ENCODE assay signal across 23 cellular contexts in the genomic region with DNA sequence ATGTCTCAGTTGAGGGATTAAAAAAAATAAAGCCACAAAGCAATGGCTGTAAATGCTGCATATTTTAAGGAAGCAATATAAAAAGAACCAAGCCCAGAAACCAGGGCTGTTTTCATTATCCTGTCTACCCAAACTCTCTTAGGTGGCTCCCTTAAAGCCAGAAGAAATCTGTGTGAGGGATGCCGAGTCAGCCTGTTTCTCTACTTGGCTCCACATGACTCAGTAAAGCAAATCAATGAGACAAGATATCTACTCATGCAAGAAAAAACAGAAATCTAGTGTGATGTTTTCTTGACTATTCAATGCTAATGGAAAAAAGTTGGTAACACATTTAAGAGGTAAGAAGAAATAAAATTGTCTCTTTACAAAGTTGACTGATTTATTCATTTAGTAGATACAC.
A peak's percentile ranks its signal among the peaks of the same experiment; 100 is the strongest.
DNase-seq lines count a peak whose midpoint lies in the region; ATAC-seq, FAIRE-seq and TF ChIP-seq lines count a peak whose summit lies in the region.
"Had no signal": no experiment of that assay in that cellular context is flagged by ENCODE, and none has a peak within 500 bp of the region (broad histone marks: within the 10 kb centered on the region; RNA-seq: fewer than 3 reads in every experiment).

No MANE protein-coding gene starts in this region.

- H3K4me3 Mint-ChIP-seq in naive thymus-derived CD4-positive, alpha-beta T cell: no peak overlapping the region
- H3K4me3 Mint-ChIP-seq: activated CD4-positive, alpha-beta T cell treated with anti-CD3 and anti-CD28 coated beads, Interleukin-2, amount 10 ng/mL, durations not matched to agents 24 days and 14 days; activated naive CD8-positive, alpha-beta T cell treated with anti-CD3 and anti-CD28 coated beads, Interleukin-2, amount 10 ng/mL, durations not matched to agents 7 days and 5 days; dendritic cell treated with granulocyte-macrophage colony-stimulating factor and Interleukin-4, amounts not matched to agents 40 ng/mL and 50 ng/mL, for 4 days; memory B cell had no signal

- H3K36me3 Mint-ChIP-seq in naive thymus-derived CD4-positive, alpha-beta T cell: peaks cover 0 to 26% (median 4%) of the 10 kb centered on the region in 5 donors

- TF ChIP-seq EP300 in A549 (IDR thresholded peaks at IDR 0.05): no peak

- CTCF ChIA-PET in A549 (lab: Yijun Ruan, JAX) (no interaction called here), HCT116 (lab: Charles Lee) (no interaction called here)
- CTCF ChIA-PET in naive thymus-derived CD4-positive, alpha-beta T cell (lab: Charles Lee): no interaction called here

- TF ChIP-seq RAD21 in A549 (conservative IDR thresholded peaks at IDR 0.05 in 1 of 2, IDR thresholded peaks at IDR 0.05 in 1 of 2) (no peak), HCT116 (IDR thresholded peaks at IDR 0.05; ENCODE audit: low read depth) (no peak)

- no peak for DNase-seq in A549 (ENCODE audit: low read depth in 1 of 2, low spot score in 1 of 2)
- no peak for DNase-seq in HCT116 (ENCODE audit: low read depth, low spot score)
- peak; percentile 5 for DNase-seq in astrocyte of the cerebellum (ENCODE audit: low read depth)
- DNase-seq in NCI-H128 (lab: John Stamatoyannopoulos, UW; ENCODE audit: unreplicated experiment): no peak
- no peak for DNase-seq in naive thymus-derived CD4-positive, alpha-beta T cell
- DNase-seq in NCI-H748 (lab: John Stamatoyannopoulos, UW; ENCODE audit: unreplicated experiment): no peak
- no peak for DNase-seq in DMS114 treated with DMSO at 0.1 percent for 48 hours (lab: John Stamatoyannopoulos, UW; ENCODE audit: unreplicated experiment)
- DNase-seq: activated CD4-positive, alpha-beta T cell treated with anti-CD3 and anti-CD28 coated beads, Interleukin-2, amount 10 ng/mL, durations not matched to agents 24 days and 14 days; activated naive CD8-positive, alpha-beta T cell treated with anti-CD3 and anti-CD28 coated beads, Interleukin-2, amount 10 ng/mL, durations not matched to agents 7 days and 5 days; GDM1; hippocampal formation; islet precursor cell; NCI-H1436 treated with DMSO at 0.1 percent for 48 hours; NCI-H2171; NCI-H524 treated with DMSO at 0.1 percent for 48 hours; right cardiac atrium; uterus had no signal

- peaks cover 0 to 22% (median 11%) of the 10 kb centered on the region in 7 donors for H3K4me1 Mint-ChIP-seq in naive thymus-derived CD4-positive, alpha-beta T cell

- H3K4me2 ChIP-seq in A549 (no peak overlapping the region), HCT116 (ENCODE audit: low read length) (peak overlapping the region; percentile 12; the same call in 1 of the 2 replicates)

- H3K4me1 ChIP-seq in A549 (no peaks in the 10 kb centered on the region), HCT116 (ENCODE audit: control insufficient read depth in 1 of 2, insufficient read depth in 2 of 2, low read length in 2 of 2) (peaks cover 0 to 12% of the 10 kb centered on the region in 2 experiments; a peak in 2 of 4 replicates)
- no peaks in the 10 kb centered on the region for H3K4me1 ChIP-seq in naive thymus-derived CD4-positive, alpha-beta T cell (ENCODE audit: control insufficient read depth in 2 of 2, insufficient read depth in 2 of 2, low read length in 2 of 2)
- H3K4me1 ChIP-seq: uterus had no signal

- ATAC-seq in A549 (no peak), HCT116 (no peak)
- no peak for ATAC-seq in naive thymus-derived CD4-positive, alpha-beta T cell
- ATAC-seq: right cardiac atrium had no signal

- H3K4me3 ChIP-seq in A549 (no peak overlapping the region), HCT116 (replicated peaks in 1 of 2; ENCODE audit: low read depth in 1 of 2, low read length in 2 of 2) (no peak overlapping the region), astrocyte of the cerebellum (ENCODE audit: low read depth, low read length) (no peak overlapping the region)
- no peak overlapping the region for H3K4me3 ChIP-seq in naive thymus-derived CD4-positive, alpha-beta T cell (ENCODE audit: low read length)
- H3K4me3 ChIP-seq: HAP-1, uterus had no signal

- TF ChIP-seq CTCF in A549 (IDR thresholded peaks at IDR 0.05) (no peak), HCT116 (IDR thresholded peaks at IDR 0.05 in 2 of 3, conservative IDR thresholded peaks at IDR 0.05 in 1 of 3; ENCODE audit: borderline replicate concordance in 1 of 3, insufficient read depth in 1 of 3, low read depth in 2 of 3, low read length in 2 of 3) (no peak), astrocyte of the cerebellum (IDR thresholded peaks at IDR 0.05; ENCODE audit: low read depth, low read length, missing control alignments) (no peak)

- H3K9me3 Mint-ChIP-seq in naive thymus-derived CD4-positive, alpha-beta T cell: no peaks in the 10 kb centered on the region
- H3K9me3 Mint-ChIP-seq: activated CD4-positive, alpha-beta T cell treated with anti-CD3 and anti-CD28 coated beads, Interleukin-2, amount 10 ng/mL, durations not matched to agents 24 days and 14 days; activated naive CD8-positive, alpha-beta T cell treated with anti-CD3 and anti-CD28 coated beads, Interleukin-2, amount 10 ng/mL, durations not matched to agents 7 days and 5 days; activated T-helper 2 cell treated with anti-CD3 and anti-CD28 coated beads, Interferon-gamma antibody, Interleukin-2, Interleukin-4, amounts not matched to agents 10 μg/mL and 5 μg/mL and 100 μg/mL, durations not matched to agents 14 hours and 24 hours and 36 hours; dendritic cell treated with granulocyte-macrophage colony-stimulating factor and Interleukin-4, amounts not matched to agents 40 ng/mL and 50 ng/mL, for 4 days; memory B cell had no signal

- no peaks in the 10 kb centered on the region for H3K27me3 ChIP-seq in HCT116 (ENCODE audit: insufficient read depth, low read length)
- no peaks in the 10 kb centered on the region for H3K27me3 ChIP-seq in naive thymus-derived CD4-positive, alpha-beta T cell (ENCODE audit: control insufficient read depth in 2 of 2, insufficient read depth in 2 of 2, low read length in 2 of 2)
- H3K27me3 ChIP-seq: uterus had no signal

- no peaks in the 10 kb centered on the region for H4K20me1 ChIP-seq in HCT116 (ENCODE audit: insufficient read depth)

- in situ Hi-C loops in astrocyte of the cerebellum (cut with HindIII; ENCODE audit: low sequenced_read_pairs): no loop called here

- H3K9me2 ChIP-seq in HCT116 (ENCODE audit: insufficient read depth): no peaks in the 10 kb centered on the region

- TF ChIP-seq POLR2A in A549 (IDR thresholded peaks at IDR 0.05; ENCODE audit: low read length) (no peak), HCT116 (IDR thresholded peaks at IDR 0.05; ENCODE audit: borderline replicate concordance, extremely low read depth, insufficient read depth, insufficient read length) (no peak)

- no peaks in the 10 kb centered on the region for H3K27me3 Mint-ChIP-seq in naive thymus-derived CD4-positive, alpha-beta T cell
- H3K27me3 Mint-ChIP-seq: activated CD4-positive, alpha-beta T cell treated with anti-CD3 and anti-CD28 coated beads, Interleukin-2, amount 10 ng/mL, durations not matched to agents 24 days and 14 days; activated naive CD8-positive, alpha-beta T cell treated with anti-CD3 and anti-CD28 coated beads, Interleukin-2, amount 10 ng/mL, durations not matched to agents 7 days and 5 days; dendritic cell treated with granulocyte-macrophage colony-stimulating factor and Interleukin-4, amounts not matched to agents 40 ng/mL and 50 ng/mL, for 4 days; memory B cell had no signal

- H3K9me3 ChIP-seq in A549 (no peaks in the 10 kb centered on the region), HCT116 (ENCODE audit: control insufficient read depth in 1 of 2, insufficient read depth in 1 of 2, low read depth in 1 of 2, low read length in 2 of 2) (no peaks in the 10 kb centered on the region)
- no peaks in the 10 kb centered on the region for H3K9me3 ChIP-seq in naive thymus-derived CD4-positive, alpha-beta T cell (ENCODE audit: control insufficient read depth in 2 of 3, low read length in 3 of 3)
- H3K9me3 ChIP-seq: HAP-1, uterus had no signal

- no peak overlapping the region for H3K27ac Mint-ChIP-seq in naive thymus-derived CD4-positive, alpha-beta T cell
- H3K27ac Mint-ChIP-seq: activated CD4-positive, alpha-beta T cell treated with anti-CD3 and anti-CD28 coated beads, Interleukin-2, amount 10 ng/mL, durations not matched to agents 24 days and 14 days; activated naive CD8-positive, alpha-beta T cell treated with anti-CD3 and anti-CD28 coated beads, Interleukin-2, amount 10 ng/mL, durations not matched to agents 7 days and 5 days; activated T-helper 2 cell treated with anti-CD3 and anti-CD28 coated beads, Interferon-gamma antibody, Interleukin-2, Interleukin-4, amounts not matched to agents 10 μg/mL and 5 μg/mL and 100 μg/mL, durations not matched to agents 14 hours and 24 hours and 36 hours; dendritic cell treated with granulocyte-macrophage colony-stimulating factor and Interleukin-4, amounts not matched to agents 40 ng/mL and 50 ng/mL, for 4 days; memory B cell had no signal

- intact Hi-C loops in HCT116 (cut with micrococcal nuclease): no loop called here
- intact Hi-C loops in naive thymus-derived CD4-positive, alpha-beta T cell (cut with micrococcal nuclease): no loop called here

- RAD21 ChIA-PET in HCT116 (lab: Charles Lee; ENCODE audit: low non-redundant PET in 1 of 2, low total read pairs in 2 of 2, uncharacterized antibody in 2 of 2, unreplicated experiment in 2 of 2): no interaction called here

- no peaks in the 10 kb centered on the region for H3K36me3 ChIP-seq in HCT116 (ENCODE audit: control insufficient read depth in 1 of 2, insufficient read depth in 2 of 2, low read length in 2 of 2)
- no peaks in the 10 kb centered on the region for H3K36me3 ChIP-seq in naive thymus-derived CD4-positive, alpha-beta T cell (ENCODE audit: control insufficient read depth in 2 of 3, insufficient read depth in 3 of 3, low read length in 3 of 3)
- H3K36me3 ChIP-seq: HAP-1, uterus had no signal

- peak overlapping the region; percentile 30 for H2AFZ ChIP-seq in HCT116 (ENCODE audit: low read depth, low read length, poor library complexity, severe bottlenecking)

- H3K27ac ChIP-seq in A549 (no peak overlapping the region), HCT116 (ENCODE audit: low read depth, low read length) (no peak overlapping the region)
- H3K27ac ChIP-seq in naive thymus-derived CD4-positive, alpha-beta T cell (ENCODE audit: low read depth, low read length): no peak overlapping the region
- H3K27ac ChIP-seq: C4-2B, uterus had no signal

- 41% methylated on average over 1 of the region's 1 CpG for WGBS in A549 (ENCODE audit: missing lambda C conversion rate)

- no peaks in the 10 kb centered on the region for H3K79me2 ChIP-seq in HCT116 (ENCODE audit: insufficient read depth, low read length)

- peak; percentile 46 for FAIRE-seq in A549 (lab: Jason Lieb, UNC)
- FAIRE-seq in islet of Langerhans (lab: Jason Lieb, UNC): peak; percentile 97

- POLR2A ChIA-PET in A549 (lab: Yijun Ruan, JAX): no interaction called here
- POLR2A ChIA-PET in HCT116 (lab: Charles Lee): no interaction called here
- POLR2A ChIA-PET in naive thymus-derived CD4-positive, alpha-beta T cell (lab: Charles Lee): interaction anchor here (0.6 kb wide), 1 partner anchor 36 kb away, joined by 3 read pairs; no protein-coding TSS in a partner anchor

- no peak overlapping the region for H3K9ac ChIP-seq in HCT116 (ENCODE audit: low read length)

- no TSS peak for BruUV-seq in HCT116 (replicated peaks; lab: Mats Ljungman, UMichigan)

TF ChIP-seq in A549, 52 proteins besides CTCF, POLR2A, EP300 and RAD21 (continues in another document):
- TF ChIP-seq MAFK (IDR thresholded peaks at IDR 0.05; ENCODE audit: partially characterized antibody): peak; percentile 67

TF ChIP-seq in HCT116, 20 proteins besides CTCF, POLR2A, EP300 and RAD21 (continues in another document):
- TF ChIP-seq POLR2AphosphoS5 (IDR thresholded peaks at IDR 0.05; ENCODE audit: low read depth, low read length): no peak
